ENCODE assay signal across 8 cellular contexts in the genomic region with DNA sequence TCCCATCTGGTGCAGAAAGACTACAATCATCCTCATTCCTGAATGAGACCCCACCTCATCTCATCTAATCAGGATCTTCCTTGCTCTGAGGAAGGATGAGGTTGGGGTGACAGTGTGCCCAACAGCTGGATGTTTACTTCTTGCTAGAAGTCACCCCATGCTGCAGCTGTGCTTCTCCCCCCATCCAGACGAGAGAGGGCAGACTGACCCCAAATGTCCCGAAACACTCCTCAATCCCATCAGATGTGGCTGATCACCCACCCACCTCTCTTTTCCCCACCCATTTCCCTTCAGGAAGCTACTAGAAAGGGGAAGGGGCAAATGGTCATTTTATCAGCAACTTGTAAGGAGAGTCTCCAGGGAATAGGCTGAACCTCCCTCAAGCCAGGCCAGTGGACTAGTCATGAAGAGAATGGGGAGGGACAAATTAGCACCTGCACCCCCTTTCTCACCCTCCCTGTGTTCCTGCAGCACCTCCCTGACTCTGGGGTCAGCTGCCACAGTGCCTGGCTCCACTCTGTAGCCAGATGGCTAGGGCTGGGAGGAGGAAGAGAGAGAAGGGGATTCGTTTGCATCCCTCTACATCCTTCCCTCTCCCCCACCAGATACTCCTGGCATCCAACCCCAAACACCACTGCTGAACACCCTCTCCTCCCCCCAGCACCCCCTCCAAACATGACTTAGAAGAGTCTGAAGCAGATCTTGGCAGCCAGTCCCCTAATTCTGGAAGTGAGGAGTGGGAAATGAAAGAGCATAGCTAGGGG. TPM values are rescaled to one million over a fixed set of nuclear protein-coding genes. Genes with fewer than 3 reads are reported as not detected.
DNase-seq lines count a peak whose midpoint lies in the region; ATAC-seq and TF ChIP-seq lines count a peak whose summit lies in the region.

No MANE protein-coding gene starts in this region.

- peak overlapping the region; percentile 65 to 90 for H3K4me3 ChIP-seq in Panc1 (ENCODE audit: low read depth in 2 of 2, low read length in 2 of 2)
- peak overlapping the region; percentile 97 for H3K4me3 ChIP-seq in epithelial cell of proximal tubule (ENCODE audit: low read depth, low read length)

- H3K9me3 ChIP-seq in Panc1 (ENCODE audit: control insufficient read depth, insufficient read depth, low read depth, low read length), result no peaks in the 10 kb centered on the region

- intact Hi-C loops in Calu3 (cut with micrococcal nuclease; ENCODE audit: unreplicated experiment), result loop anchor here (10.0 kb wide), 1 partner anchor 92 kb away; the partner anchor contains the start of gene NACA
- intact Hi-C loops in Panc1 (cut with micrococcal nuclease; ENCODE audit: unreplicated experiment), result no loop called here

- H3K4me3 Mint-ChIP-seq in Calu3 (ENCODE audit: low read depth, unreplicated experiment), result peak overlapping the region; percentile 89

- peaks cover 6% of the 10 kb centered on the region for H3K36me3 ChIP-seq in Panc1 (ENCODE audit: control insufficient read depth, insufficient read depth, low read length)

- DNase-seq in Calu3 (no peak), Panc1 (ENCODE audit: low read depth, low spot score) (no peak), epithelial cell of proximal tubule (ENCODE audit: low read depth) (no peak), pons (ENCODE audit: low spot score) (peak; percentile 15), NCI-H1105 treated with DMSO at 0.1 percent for 48 hours (lab: John Stamatoyannopoulos, UW) (no peak), G401 (ENCODE audit: low spot score) (no peak)

- no peaks in the 10 kb centered on the region for H3K27me3 Mint-ChIP-seq in Calu3 (ENCODE audit: unreplicated experiment)

- no peaks in the 10 kb centered on the region for H3K9me3 Mint-ChIP-seq in Calu3 (ENCODE audit: low read depth, unreplicated experiment)

- H3K4me1 ChIP-seq in Panc1 (ENCODE audit: control insufficient read depth, insufficient read depth, low read length), result peaks cover 51% of the 10 kb centered on the region

- peak overlapping the region; percentile 92 for H3K27ac ChIP-seq in Panc1 (ENCODE audit: low read length)

- CTCF ChIA-PET in Calu3 (lab: Charles Lee) (no interaction called here), Panc1 (lab: Charles Lee) (interaction anchor here (0.8 kb wide), 1 partner anchor 52 kb away, joined by 3 read pairs; no protein-coding TSS in a partner anchor)

- no peaks in the 10 kb centered on the region for H3K27me3 ChIP-seq in Panc1 (ENCODE audit: control insufficient read depth, insufficient read depth, low read length)

- ATAC-seq in Panc1 (no peak), HG03521 (IDR thresholded peaks at IDR 0.05; ENCODE audit: unreplicated experiment) (no peak), GM21423 (IDR thresholded peaks at IDR 0.05; ENCODE audit: unreplicated experiment) (no peak)

- TF ChIP-seq CTCF in Calu3 (IDR thresholded peaks at IDR 0.05; ENCODE audit: unreplicated experiment) (no peak), Panc1 (IDR thresholded peaks at IDR 0.05) (no peak), epithelial cell of proximal tubule (conservative IDR thresholded peaks at IDR 0.05; ENCODE audit: low read depth, low read length) (no peak)

- no TSS peak for BruUV-seq in Calu3 (replicated peaks; lab: Mats Ljungman, UMichigan)
- no TSS peak for BruUV-seq in Panc1 (replicated peaks; lab: Mats Ljungman, UMichigan)

- peaks cover 59% of the 10 kb centered on the region for H3K4me1 Mint-ChIP-seq in Calu3 (ENCODE audit: low read depth, unreplicated experiment)

- H3K36me3 Mint-ChIP-seq in Calu3 (ENCODE audit: insufficient read depth, unreplicated experiment), result peaks cover 76% of the 10 kb centered on the region

- H3K27ac Mint-ChIP-seq in Calu3 (ENCODE audit: unreplicated experiment), result no peak overlapping the region

- in situ Hi-C loops in Panc1 (cut with HindIII; ENCODE audit: low pct_unique_long_range_greater_than_20kb, low sequenced_read_pairs) (no loop called here), G401 (cut with HindIII; ENCODE audit: low sequenced_read_pairs) (no loop called here)

- POLR2A ChIA-PET in Panc1 (lab: Charles Lee), result no interaction called here

RNA-seq across cellular contexts. Expression of gene BAZ2A, which starts 2.8 kb away (rescaled TPM):
- total RNA-seq in Calu3 (2022) (158 and 187 TPM in 2 replicates), Panc1 (2021; ENCODE audit: unreplicated experiment) (131 TPM), epithelial cell of proximal tubule (41.5 and 43.1 TPM in 2 replicates)
- 77.0 TPM for polyA plus RNA-seq in Panc1 (2012; ENCODE audit: insufficient read length)
- 2.9 and 7.4 TPM in 2 replicates for total RNA-seq in G401 (2014; rRNA removed; shearing (Covaris generic))

RNA-seq across cellular contexts. Expression of gene ATP5F1B, which starts 12.9 kb away (rescaled TPM):
- total RNA-seq in Calu3 (2022) (822 and 875 TPM in 2 replicates), Panc1 (2021; ENCODE audit: unreplicated experiment) (999 TPM), epithelial cell of proximal tubule (569 and 705 TPM in 2 replicates)
- polyA plus RNA-seq in Panc1 (2012; ENCODE audit: insufficient read length), result 1,395 TPM
- 211 and 219 TPM in 2 replicates for total RNA-seq in G401 (2014; rRNA removed; shearing (Covaris generic))

RNA-seq across cellular contexts. Expression of gene PTGES3, which starts 55.2 kb away (rescaled TPM):
- total RNA-seq in Calu3 (2022), result 435 and 437 TPM in 2 replicates
- total RNA-seq in Panc1 (2021; ENCODE audit: unreplicated experiment), result 339 TPM
- polyA plus RNA-seq in Panc1 (2012; ENCODE audit: insufficient read length), result 264 TPM
- total RNA-seq in epithelial cell of proximal tubule, result 110 and 203 TPM in 2 replicates
- total RNA-seq in G401 (2014; rRNA removed; shearing (Covaris generic)), result 54.0 and 85.3 TPM in 2 replicates
